Comparison of ENCODE assay signal across 28 cellular contexts in genomic region chr12:73266206-73266605, GRCh38.
"Had no signal": no experiment of that assay in that cellular context is flagged by ENCODE, and none has a peak within 500 bp of the region (broad histone marks: within the 10 kb centered on the region; RNA-seq: fewer than 3 reads in every experiment).

No MANE protein-coding gene starts in this region.

- H3K27ac Mint-ChIP-seq: activated B cell treated with CpG ODN at 0.5 μM for 24 hours; activated CD8-positive, alpha-beta T cell treated with anti-CD3 and anti-CD28 coated beads for 36 hours; activated naive CD8-positive, alpha-beta T cell; activated T-helper 17 cell treated with anti-CD3 and anti-CD28 coated beads, Interleukin-2, amount 50 U/mL, for 72 hours; dendritic cell treated with granulocyte-macrophage colony-stimulating factor and Interleukin-4, amounts not matched to agents 40 ng/mL and 50 ng/mL, for 4 days; effector memory CD8-positive, alpha-beta T cell had no signal

- DNase-seq: activated B cell treated with CpG ODN at 0.5 μM for 24 hours; activated CD4-positive, alpha-beta T cell treated with anti-CD3 and anti-CD28 coated beads for 48 hours; activated CD4-positive, alpha-beta T cell treated with anti-CD3 and anti-CD28 coated beads, Interleukin-2, amount 50 U/mL, for 1 hour; activated CD4-positive, alpha-beta T cell treated with anti-CD3 and anti-CD28 coated beads, Interleukin-2, amount 50 U/mL, for 48 hours; activated CD8-positive, alpha-beta memory T cell treated with anti-CD3 and anti-CD28 coated beads for 24 hours; activated CD8-positive, alpha-beta T cell treated with anti-CD3 and anti-CD28 coated beads for 36 hours; activated effector memory CD4-positive, alpha-beta T cell treated with Interleukin-2 at 50 U/mL for 16 hours; activated gamma-delta T cell treated with Interleukin-2 at 50 U/mL for 16 hours; activated naive CD4-positive, alpha-beta T cell treated with anti-CD3 and anti-CD28 coated beads, Interleukin-2, amount 50 U/mL, for 16 hours; activated naive CD4-positive, alpha-beta T cell treated with Interleukin-2 at 50 U/mL for 16 hours; activated T-cell treated with anti-CD3 and anti-CD28 coated beads, Interleukin-2, amount 50 U/mL, for 4 hours; amniotic stem cell; anterior cingulate cortex; brain microvascular endothelial cell; effector CD4-positive, alpha-beta T cell; effector memory CD8-positive, alpha-beta T cell; esophagus squamous epithelium; glutamatergic neuron; heart left ventricle; T-helper 2 cell had no signal

- ATAC-seq: activated CD4-positive, CD25-positive, alpha-beta regulatory T cell treated with anti-CD3 and anti-CD28 coated beads, Interleukin-2, amount 50 U/mL, for 24 hours; activated CD8-positive, alpha-beta T cell treated with anti-CD3 and anti-CD28 coated beads for 36 hours; activated T-cell treated with anti-CD3 and anti-CD28 coated beads, Interleukin-2, amount 50 U/mL, for 4 hours; activated T-helper 17 cell treated with anti-CD3 and anti-CD28 coated beads, Interleukin-2, amount 50 U/mL, for 72 hours; effector memory CD8-positive, alpha-beta T cell; heart left ventricle had no signal

- H3K27ac ChIP-seq: brain microvascular endothelial cell, coronary artery, epithelial cell of prostate, esophagus squamous epithelium, heart left ventricle, VCaP had no signal

- H3K36me3 ChIP-seq: brain microvascular endothelial cell, esophagus squamous epithelium, heart left ventricle had no signal

- H3K36me3 Mint-ChIP-seq: activated naive CD8-positive, alpha-beta T cell had no signal

- H3K4me1 ChIP-seq: esophagus squamous epithelium, heart left ventricle had no signal

- H3K4me3 ChIP-seq: coronary artery, esophagus squamous epithelium, heart left ventricle had no signal

- H3K27me3 ChIP-seq: brain microvascular endothelial cell, esophagus squamous epithelium, heart left ventricle had no signal

- H3K4me1 Mint-ChIP-seq: activated B cell treated with CpG ODN at 0.5 μM for 24 hours; activated T-helper 17 cell treated with anti-CD3 and anti-CD28 coated beads, Interleukin-2, amount 50 U/mL, for 72 hours; central memory CD8-positive, alpha-beta T cell had no signal

- H3K4me3 Mint-ChIP-seq: activated B cell treated with CpG ODN at 0.5 μM for 24 hours; activated CD8-positive, alpha-beta T cell treated with anti-CD3 and anti-CD28 coated beads for 36 hours; activated naive CD8-positive, alpha-beta T cell; activated T-cell treated with anti-CD3 and anti-CD28 coated beads, Interleukin-2, amount 50 U/mL, for 4 hours; activated T-helper 17 cell treated with anti-CD3 and anti-CD28 coated beads, Interleukin-2, amount 50 U/mL, for 72 hours; central memory CD8-positive, alpha-beta T cell; dendritic cell treated with granulocyte-macrophage colony-stimulating factor and Interleukin-4, amounts not matched to agents 40 ng/mL and 50 ng/mL, for 4 days; effector memory CD8-positive, alpha-beta T cell had no signal

- H3K27me3 Mint-ChIP-seq: activated B cell treated with CpG ODN at 0.5 μM for 24 hours; activated CD8-positive, alpha-beta T cell treated with anti-CD3 and anti-CD28 coated beads for 36 hours; activated naive CD8-positive, alpha-beta T cell; activated T-helper 17 cell treated with anti-CD3 and anti-CD28 coated beads, Interleukin-2, amount 50 U/mL, for 72 hours; central memory CD8-positive, alpha-beta T cell; dendritic cell treated with granulocyte-macrophage colony-stimulating factor and Interleukin-4, amounts not matched to agents 40 ng/mL and 50 ng/mL, for 4 days; effector memory CD8-positive, alpha-beta T cell had no signal
